ENCODE assay signal across 23 cellular contexts in genomic region chr3:138591392-138591791, GRCh38.
"Had no signal": no experiment of that assay in that cellular context is flagged by ENCODE, and none has a peak within 500 bp of the region (broad histone marks: within the 10 kb centered on the region; RNA-seq: fewer than 3 reads in every experiment).

No MANE protein-coding gene starts in this region.

- H3K27me3 ChIP-seq: MG63, SJSA1 had no signal

- H3K4me2 ChIP-seq: KMS-11 had no signal

- H3K9me3 ChIP-seq: MG63, SJSA1 had no signal

- H3K27ac ChIP-seq: KMS-11, SJSA1, SK-N-MC had no signal

- ATAC-seq: HepG2, K562 had no signal

- DNase-seq: IMR-90, MG63, NCI-H1092, NCI-H1105 treated with DMSO at 0.1 percent for 48 hours, NCI-H1436, NCI-H187, NCI-H2029, NCI-H2081 treated with DMSO at 0.1 percent for 48 hours, NCI-H2171, NCI-H226, NCI-H446, NCI-H510A, NCI-H524 treated with DMSO at 0.1 percent for 48 hours, NCI-H69, NCI-H774, Right ventricle myocardium superior, RPMI8226, SIG-M5 had no signal

- H3K4me3 ChIP-seq: K562, MG63, SJSA1, SK-N-MC had no signal

- H3K36me3 ChIP-seq: MG63 had no signal

- H3K4me1 ChIP-seq: SJSA1 had no signal

- H3K9ac ChIP-seq: KMS-11 had no signal
